In genomic region chr4:664713-665231, GRCh38 we compare ENCODE assay signal across 1 cellular context.
A peak's percentile ranks its signal among the peaks of the same experiment; 100 is the strongest.
TF ChIP-seq lines count a peak whose summit lies in the region.

No MANE protein-coding gene starts in this region.

TF ChIP-seq in HepG2, 621 proteins besides CTCF, POLR2A, EP300 and RAD21:
- no peak for TF ChIP-seq MTA3 (CRISPR knock-in tag; IDR thresholded peaks at IDR 0.05)
- TF ChIP-seq NR2F6 (IDR thresholded peaks at IDR 0.05), result no peak
- no peak for TF ChIP-seq NR2F6 (CRISPR knock-in tag; IDR thresholded peaks at IDR 0.05)
- TF ChIP-seq CBFB (CRISPR knock-in tag; IDR thresholded peaks at IDR 0.05), result no peak
- TF ChIP-seq HINFP (CRISPR knock-in tag; IDR thresholded peaks at IDR 0.05; ENCODE audit: low read depth), result no peak
- peak; percentile 62; the same call in 1 of the 2 replicates for TF ChIP-seq ZNF121 (CRISPR knock-in tag; IDR thresholded peaks at IDR 0.05)
- TF ChIP-seq ZNF18 (CRISPR knock-in tag; IDR thresholded peaks at IDR 0.05; ENCODE audit: insufficient replicate concordance), result no peak
TF ChIP-seq in HepG2: peak in this region for 1.
